1 cellular context compared by ENCODE assay signal in the genomic region with DNA sequence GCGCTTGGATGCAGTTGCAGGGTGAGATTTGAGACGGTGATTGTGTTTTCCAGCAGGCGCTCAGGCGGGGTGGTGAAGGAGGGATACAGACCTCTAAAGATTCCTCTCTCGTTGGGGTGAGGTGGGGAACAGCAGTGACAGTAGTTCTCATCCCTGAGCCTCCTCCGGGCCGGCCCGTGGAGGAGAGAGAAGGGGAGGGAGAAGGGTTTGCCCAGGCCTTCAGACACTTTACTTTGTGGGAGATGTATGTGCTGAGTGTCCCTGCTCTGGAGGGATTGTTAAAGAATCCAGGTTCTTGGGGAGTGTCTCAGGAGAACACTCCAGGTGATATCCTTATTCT.
A peak's percentile ranks its signal among the peaks of the same experiment; 100 is the strongest.
TF ChIP-seq lines count a peak whose summit lies in the region.

No MANE protein-coding gene starts in this region.

TF ChIP-seq in A549, 52 proteins besides CTCF, POLR2A, EP300 and RAD21:
- TF ChIP-seq FOSB (CRISPR knock-in tag; IDR thresholded peaks at IDR 0.05): no peak
- TF ChIP-seq KDM5A (IDR thresholded peaks at IDR 0.05): peak; percentile 26; the same call in 1 of the 2 replicates
- TF ChIP-seq, protein P1, sequence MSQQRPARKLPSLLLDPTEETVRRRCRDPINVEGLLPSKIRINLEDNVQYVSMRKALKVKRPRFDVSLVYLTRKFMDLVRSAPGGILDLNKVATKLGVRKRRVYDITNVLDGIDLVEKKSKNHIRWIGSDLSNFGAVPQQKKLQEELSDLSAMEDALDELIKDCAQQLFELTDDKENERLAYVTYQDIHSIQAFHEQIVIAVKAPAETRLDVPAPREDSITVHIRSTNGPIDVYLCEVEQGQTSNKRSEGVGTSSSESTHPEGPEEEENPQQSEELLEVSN (IDR thresholded peaks at IDR 0.05; ENCODE audit: borderline replicate concordance, low read depth): no peak
- TF ChIP-seq, protein P2, sequence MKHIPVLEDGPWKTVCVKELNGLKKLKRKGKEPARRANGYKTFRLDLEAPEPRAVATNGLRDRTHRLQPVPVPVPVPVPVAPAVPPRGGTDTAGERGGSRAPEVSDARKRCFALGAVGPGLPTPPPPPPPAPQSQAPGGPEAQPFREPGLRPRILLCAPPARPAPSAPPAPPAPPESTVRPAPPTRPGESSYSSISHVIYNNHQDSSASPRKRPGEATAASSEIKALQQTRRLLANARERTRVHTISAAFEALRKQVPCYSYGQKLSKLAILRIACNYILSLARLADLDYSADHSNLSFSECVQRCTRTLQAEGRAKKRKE (CRISPR knock-in tag; IDR thresholded peaks at IDR 0.05; ENCODE audit: low read depth): no peak
- no peak for TF ChIP-seq CEBPB (IDR thresholded peaks at IDR 0.05)
- no peak for TF ChIP-seq FOXS1 (CRISPR knock-in tag; IDR thresholded peaks at IDR 0.05)
